ENCODE assay signal across 1 cellular context in the genomic region with DNA sequence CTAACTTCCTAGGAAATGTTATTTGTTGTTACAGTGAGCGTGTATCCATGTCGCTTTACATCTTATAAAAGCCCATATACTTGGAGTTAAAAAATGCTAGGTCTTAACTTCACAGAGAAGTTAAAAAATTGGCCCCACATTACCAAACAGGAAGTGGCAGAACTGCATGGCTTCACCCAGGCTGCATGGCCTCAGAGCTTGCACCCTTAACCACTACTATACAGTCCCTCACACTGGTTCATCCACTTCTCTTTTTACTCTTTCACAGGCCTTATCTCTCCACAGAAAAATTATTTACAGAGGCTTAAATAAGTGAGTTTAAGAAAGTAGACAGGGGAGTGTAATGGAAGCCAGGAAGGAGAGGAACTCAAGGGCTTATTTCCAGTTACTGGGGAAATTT.
TF ChIP-seq lines count a peak whose summit lies in the region.

No MANE protein-coding gene starts in this region.

TF ChIP-seq in SK-N-SH, 30 proteins besides CTCF, POLR2A, EP300 and RAD21 (continued from another document):
- TF ChIP-seq, protein P1, sequence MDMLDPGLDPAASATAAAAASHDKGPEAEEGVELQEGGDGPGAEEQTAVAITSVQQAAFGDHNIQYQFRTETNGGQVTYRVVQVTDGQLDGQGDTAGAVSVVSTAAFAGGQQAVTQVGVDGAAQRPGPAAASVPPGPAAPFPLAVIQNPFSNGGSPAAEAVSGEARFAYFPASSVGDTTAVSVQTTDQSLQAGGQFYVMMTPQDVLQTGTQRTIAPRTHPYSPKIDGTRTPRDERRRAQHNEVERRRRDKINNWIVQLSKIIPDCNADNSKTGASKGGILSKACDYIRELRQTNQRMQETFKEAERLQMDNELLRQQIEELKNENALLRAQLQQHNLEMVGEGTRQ (IDR thresholded peaks at IDR 0.05; ENCODE audit: borderline replicate concordance, low read depth, low read length) = no peak
- TF ChIP-seq GATA2 (CRISPR knock-in tag; IDR thresholded peaks at IDR 0.05) = no peak
- no peak for TF ChIP-seq EZH2phosphoT487 (IDR thresholded peaks at IDR 0.05; ENCODE audit: borderline replicate concordance, low read depth)
- TF ChIP-seq SMC3 (IDR thresholded peaks at IDR 0.05; ENCODE audit: low read depth, low read length) = no peak
- TF ChIP-seq FOXM1 (IDR thresholded peaks at IDR 0.05; ENCODE audit: low read depth) = no peak
- TF ChIP-seq NRF1 (IDR thresholded peaks at IDR 0.05; ENCODE audit: low read depth, low read length) = no peak
- TF ChIP-seq TEAD4 (IDR thresholded peaks at IDR 0.05; ENCODE audit: borderline replicate concordance, insufficient read depth) = no peak
- no peak for TF ChIP-seq POLR2AphosphoS5 (IDR thresholded peaks at IDR 0.05; ENCODE audit: low read depth, low read length)
- no peak for TF ChIP-seq RXRA (IDR thresholded peaks at IDR 0.05; ENCODE audit: borderline replicate concordance, low read depth)
- TF ChIP-seq RFX5 (IDR thresholded peaks at IDR 0.05; ENCODE audit: low read length) = no peak
- no peak for TF ChIP-seq YY1 (IDR thresholded peaks at IDR 0.05; ENCODE audit: low read depth)
